Comparison of ENCODE assay signal across 11 cellular contexts in genomic region chr1:32772281-32773017, GRCh38. TPM values are rescaled to one million over a fixed set of nuclear protein-coding genes. Genes with fewer than 3 reads are reported as not detected.
DNase-seq lines count a peak whose midpoint lies in the region; ATAC-seq, FAIRE-seq and TF ChIP-seq lines count a peak whose summit lies in the region.
"Had no signal": no experiment of that assay in that cellular context is flagged by ENCODE, and none has a peak within 500 bp of the region (broad histone marks: within the 10 kb centered on the region; RNA-seq: fewer than 3 reads in every experiment).

No MANE protein-coding gene starts in this region.

- POLR2A ChIA-PET in A549 (lab: Yijun Ruan, JAX) (interaction anchor here (0.6 to 1.6 kb wide), 3 partner anchors 60 to 193 kb away, joined by 3 to 9 read pairs (median 6); partner anchors contain the start of gene RBBP4), HepG2 (lab: Yijun Ruan, JAX) (interaction anchor here (0.9 to 4.9 kb wide), 8 partner anchors 13 to 252 kb away, joined by 3 to 51 read pairs (median 6); partner anchors contain the start of gene RBBP4)

- H3K4me3 ChIP-seq in A549 (no peak overlapping the region), HepG2 (replicated peaks in 1 of 3; ENCODE audit: insufficient read depth in 1 of 3, low read depth in 2 of 3, low read length in 3 of 3) (no peak overlapping the region)
- H3K4me3 ChIP-seq: dorsolateral prefrontal cortex had no signal

- H3K27me3 Mint-ChIP-seq in activated naive CD8-positive, alpha-beta T cell treated with anti-CD3 and anti-CD28 coated beads, Interleukin-2, amount 50 U/mL, for 24 hours, result peaks cover 2% of the 10 kb centered on the region
- H3K27me3 Mint-ChIP-seq: naive B cell had no signal

- H3K79me2 ChIP-seq in HepG2 (ENCODE audit: insufficient read depth, low read length), result no peaks in the 10 kb centered on the region

- no TSS peak for BruUV-seq in HepG2 (replicated peaks; lab: Mats Ljungman, UMichigan)

- H3K9me3 ChIP-seq in A549, result no peaks in the 10 kb centered on the region
- no peaks in the 10 kb centered on the region for H3K9me3 ChIP-seq in HepG2 (ENCODE audit: low read length)

- WGBS in A549 (ENCODE audit: missing lambda C conversion rate), result 94% methylated on average over 5 of the region's 10 CpGs
- WGBS in HepG2 (ENCODE audit: low lambda C conversion rate), result 91% methylated on average over 10 of the region's 10 CpGs

- H3K9me3 Mint-ChIP-seq in activated naive CD8-positive, alpha-beta T cell treated with anti-CD3 and anti-CD28 coated beads, Interleukin-2, amount 50 U/mL, for 24 hours, result no peaks in the 10 kb centered on the region
- H3K9me3 Mint-ChIP-seq: activated T-helper 2 cell treated with anti-CD3 and anti-CD28 coated beads, Interferon-gamma antibody, Interleukin-2, Interleukin-4, amounts not matched to agents 10 μg/mL and 5 μg/mL and 100 μg/mL, durations not matched to agents 14 hours and 24 hours and 36 hours; naive B cell had no signal

- H3K4me1 Mint-ChIP-seq in activated naive CD8-positive, alpha-beta T cell treated with anti-CD3 and anti-CD28 coated beads, Interleukin-2, amount 50 U/mL, for 24 hours, result peaks cover 18% of the 10 kb centered on the region

- H3K36me3 Mint-ChIP-seq in activated naive CD8-positive, alpha-beta T cell treated with anti-CD3 and anti-CD28 coated beads, Interleukin-2, amount 50 U/mL, for 24 hours (ENCODE audit: low read depth), result peaks cover 18% of the 10 kb centered on the region

- no peak for TF ChIP-seq RAD21 in A549 (conservative IDR thresholded peaks at IDR 0.05 in 1 of 2, IDR thresholded peaks at IDR 0.05 in 1 of 2)
- TF ChIP-seq RAD21 in HepG2 (CRISPR knock-in tag; IDR thresholded peaks at IDR 0.05), result no peak

- no peak overlapping the region for H3K4me3 Mint-ChIP-seq in activated naive CD8-positive, alpha-beta T cell treated with anti-CD3 and anti-CD28 coated beads, Interleukin-2, amount 50 U/mL, for 24 hours
- H3K4me3 Mint-ChIP-seq: naive B cell had no signal

- H3K4me1 ChIP-seq in A549 (peaks cover 88% of the 10 kb centered on the region), HepG2 (ENCODE audit: insufficient read depth, low read length) (peaks cover 3% of the 10 kb centered on the region)

- TF ChIP-seq POLR2A in A549 (IDR thresholded peaks at IDR 0.05; ENCODE audit: low read length) (no peak), HepG2 (IDR thresholded peaks at IDR 0.05; ENCODE audit: insufficient read depth in 1 of 2, low read depth in 2 of 2, low read length in 2 of 2) (no peak)

- no peaks in the 10 kb centered on the region for H4K20me1 ChIP-seq in HepG2 (ENCODE audit: insufficient read depth, low read length)

- CTCF ChIA-PET in A549 (lab: Yijun Ruan, JAX) (interaction anchor here (0.8 to 17.1 kb wide), 26 partner anchors 10 to 372 kb away, joined by 3 to 383 read pairs (median 8); partner anchors contain the start of gene SYNC), HepG2 (lab: Yijun Ruan, JAX; ENCODE audit: low intra/inter-chr PET ratio, low total read pairs) (interaction anchor here (1.8 to 4.4 kb wide), 2 partner anchors 31 to 60 kb away, joined by 13 to 88 read pairs; a partner anchor contains a TSS)

- peak overlapping the region; percentile 46 for H3K27ac Mint-ChIP-seq in activated naive CD8-positive, alpha-beta T cell treated with anti-CD3 and anti-CD28 coated beads, Interleukin-2, amount 50 U/mL, for 24 hours
- H3K27ac Mint-ChIP-seq: activated T-helper 2 cell treated with anti-CD3 and anti-CD28 coated beads, Interferon-gamma antibody, Interleukin-2, Interleukin-4, amounts not matched to agents 10 μg/mL and 5 μg/mL and 100 μg/mL, durations not matched to agents 14 hours and 24 hours and 36 hours had no signal

- intact Hi-C loops in HepG2 (cut with micrococcal nuclease; ENCODE audit: unreplicated experiment), result loop anchor here (1.0 to 2.0 kb wide), 2 partner anchors 30 to 60 kb away; no protein-coding TSS in a partner anchor

- ATAC-seq in A549 (peak in 1 of 2 experiments; percentile 26; a peak in 3 of 6 replicates), HepG2 (peak; percentile 15), HG02852 (IDR thresholded peaks at IDR 0.05; ENCODE audit: unreplicated experiment) (no peak)
- no peak for ATAC-seq in activated naive CD8-positive, alpha-beta T cell treated with anti-CD3 and anti-CD28 coated beads, Interleukin-2, amount 50 U/mL, for 24 hours

- H3K36me3 ChIP-seq in HepG2 (replicated peaks in 1 of 2; ENCODE audit: control insufficient read depth in 1 of 2, insufficient read depth in 2 of 2, low read length in 2 of 2), result peaks cover 16 to 35% of the 10 kb centered on the region in 2 experiments

- in situ Hi-C loops in GM13977 (cut with MboI; ENCODE audit: low pct_unique_long_range_greater_than_20kb, low sequenced_read_pairs, unreplicated experiment) (no loop called here), HepG2 (cut with HindIII; ENCODE audit: extremely low pct_ligation_motif_present, low pct_unique_long_range_greater_than_20kb) (no loop called here)

- H3K27me3 ChIP-seq in HepG2 (ENCODE audit: control insufficient read depth in 1 of 2, insufficient read depth in 2 of 2, low read length in 2 of 2), result no peaks in the 10 kb centered on the region
- H3K27me3 ChIP-seq: dorsolateral prefrontal cortex had no signal

- FAIRE-seq in A549 (lab: Jason Lieb, UNC) (no peak), HepG2 (lab: Jason Lieb, UNC) (no peak)

- H2AFZ ChIP-seq in HepG2 (ENCODE audit: low read length), result no peak overlapping the region

- TF ChIP-seq EP300 in A549 (IDR thresholded peaks at IDR 0.05) (no peak), HepG2 (IDR thresholded peaks at IDR 0.05; ENCODE audit: low read depth in 2 of 2, low read length in 2 of 2) (no peak), HepG2 (CRISPR knock-in tag; IDR thresholded peaks at IDR 0.05; ENCODE audit: borderline replicate concordance) (no peak)

- no peak overlapping the region for H3K9ac ChIP-seq in HepG2 (ENCODE audit: insufficient read depth, low read depth, low read length)

- 0 out of 3 replicates have a peak overlapping the region, but pooled peaks have one; percentile 5 for H3K4me2 ChIP-seq in A549
- no peak overlapping the region for H3K4me2 ChIP-seq in HepG2 (ENCODE audit: low read depth, low read length)

- TF ChIP-seq CTCF in A549 (IDR thresholded peaks at IDR 0.05), result no peak
- TF ChIP-seq CTCF in GM13977 (IDR thresholded peaks at IDR 0.05; ENCODE audit: extremely low read depth, insufficient read depth, missing control alignments), result no peak
- no peak for TF ChIP-seq CTCF in HepG2 (CRISPR knock-in tag; IDR thresholded peaks at IDR 0.05)

- H3K27ac ChIP-seq in A549 (peak overlapping the region; percentile 28 to 99; a peak in 4 of 6 replicates), HepG2 (ENCODE audit: extremely low read length, insufficient read depth, low read length) (no peak overlapping the region)

- DNase-seq in A549 (ENCODE audit: low read depth in 1 of 2, low spot score in 1 of 2) (no peak), GM13977 (ENCODE audit: low spot score) (peak; percentile 19), HepG2 (ENCODE audit: low spot score) (no peak), NCI-H2171 (lab: John Stamatoyannopoulos, UW) (no peak), medulla oblongata (ENCODE audit: extremely low spot score) (no peak), Kasumi-1 (lab: John Stamatoyannopoulos, UW) (no peak)
- no peak for DNase-seq in activated naive CD8-positive, alpha-beta T cell treated with anti-CD3 and anti-CD28 coated beads, Interleukin-2, amount 50 U/mL, for 24 hours

RNA-seq across cellular contexts. Expression of gene YARS1, which starts 44.7 kb away (rescaled TPM):
- polyA plus RNA-seq in A549 (2011; rRNA removed) (103 and 105 TPM in 2 replicates), A549 (2017; fragmentation: RNase III; extraction: RNeasy Plus Mini Kit Qiagen cat#74134 plus additional on column Dnase treatment) (83.2 to 103 TPM (median 92.5 TPM) in 3 replicates), HepG2 (2011; rRNA removed) (50.1 and 52.2 TPM in 2 replicates)
- 52.7 and 55.7 TPM in 2 replicates for polyA plus RNA-seq in A549 (2012; cell fraction: cytosol; rRNA removed)
- 51.1 and 64.7 TPM in 2 replicates for polyA plus RNA-seq in A549 (2012; cell fraction: nucleus; rRNA removed)
- polyA minus RNA-seq in A549 (2011; rRNA and poly(A)+ RNA removed), result 82.0 and 94.1 TPM in 2 replicates
- 102 and 113 TPM in 2 replicates for total RNA-seq in HepG2 (2016; rRNA removed; fragmentation: Illumina TruSeq; extraction: Trizol)
- 36.6 and 40.5 TPM in 2 replicates for total RNA-seq in HepG2 (2016; cell fraction: cytosol; rRNA removed; fragmentation: Illumina TruSeq; extraction: Trizol; ENCODE audit: low read depth)
- total RNA-seq in HepG2 (2016; cell fraction: insoluble cytoplasmic fraction; rRNA removed; fragmentation: Illumina TruSeq; extraction: Trizol), result 96.0 and 117 TPM in 2 replicates
- 43.4 and 44.4 TPM in 2 replicates for total RNA-seq in HepG2 (2016; cell fraction: membrane; rRNA removed; fragmentation: Illumina TruSeq; extraction: Trizol)
- total RNA-seq in HepG2 (2016; cell fraction: nucleus; rRNA removed; fragmentation: Illumina TruSeq; extraction: Trizol), result 70.7 and 78.7 TPM in 2 replicates
- 32.2 and 38.5 TPM in 2 replicates for polyA plus RNA-seq in HepG2 (2011; cell fraction: cytosol; rRNA removed)
- polyA plus RNA-seq in HepG2 (2011; cell fraction: nucleus; rRNA removed), result 91.6 and 121 TPM in 2 replicates
- 124 and 158 TPM in 2 replicates for polyA plus RNA-seq in HepG2 (2012)
- 11.8 and 14.3 TPM in 2 replicates for polyA plus RNA-seq in HepG2 (2016; cell fraction: cytosol; fragmentation: Illumina TruSeq; extraction: Trizol; ENCODE audit: low read depth)
- polyA plus RNA-seq in HepG2 (2016; cell fraction: insoluble cytoplasmic fraction; fragmentation: Illumina TruSeq; extraction: Trizol; ENCODE audit: low read depth), result 83.4 and 91.9 TPM in 2 replicates
- polyA plus RNA-seq in HepG2 (2016; cell fraction: membrane; fragmentation: Illumina TruSeq; extraction: Trizol; ENCODE audit: low read depth), result 20.7 and 20.8 TPM in 2 replicates
- polyA plus RNA-seq in HepG2 (2016; cell fraction: nucleus; fragmentation: Illumina TruSeq; extraction: Trizol; ENCODE audit: insufficient read depth, low read depth), result 117 TPM in 2 replicates
- 68.0 and 103 TPM in 2 replicates for polyA minus RNA-seq in HepG2 (2011; rRNA and poly(A)+ RNA removed; ENCODE audit: low replicate concordance)
- 43.2 and 68.7 TPM in 2 replicates for polyA minus RNA-seq in HepG2 (2011; cell fraction: cytosol; rRNA and poly(A)+ RNA removed)
- 63.1 and 101 TPM in 2 replicates for polyA minus RNA-seq in HepG2 (2011; cell fraction: nucleus; rRNA and poly(A)+ RNA removed)

RNA-seq across cellular contexts. Expression of gene S100PBP, which starts 45.0 kb away (rescaled TPM):
- polyA plus RNA-seq in A549 (2011; rRNA removed), result 39.3 and 41.9 TPM in 2 replicates
- polyA plus RNA-seq in A549 (2012; cell fraction: cytosol; rRNA removed), result 6.6 and 7.2 TPM in 2 replicates
- 10.4 and 18.2 TPM in 2 replicates for polyA plus RNA-seq in A549 (2012; cell fraction: nucleus; rRNA removed)
- polyA plus RNA-seq in A549 (2017; fragmentation: RNase III; extraction: RNeasy Plus Mini Kit Qiagen cat#74134 plus additional on column Dnase treatment), result 15.9 to 17.0 TPM (median 16.1 TPM) in 3 replicates
- polyA minus RNA-seq in A549 (2011; rRNA and poly(A)+ RNA removed), result 23.1 and 24.8 TPM in 2 replicates
- total RNA-seq in HepG2 (2016; rRNA removed; fragmentation: Illumina TruSeq; extraction: Trizol), result 26.1 and 28.4 TPM in 2 replicates
- 18.1 and 18.8 TPM in 2 replicates for total RNA-seq in HepG2 (2016; cell fraction: cytosol; rRNA removed; fragmentation: Illumina TruSeq; extraction: Trizol; ENCODE audit: low read depth)
- total RNA-seq in HepG2 (2016; cell fraction: insoluble cytoplasmic fraction; rRNA removed; fragmentation: Illumina TruSeq; extraction: Trizol), result 24.5 and 27.7 TPM in 2 replicates
- total RNA-seq in HepG2 (2016; cell fraction: membrane; rRNA removed; fragmentation: Illumina TruSeq; extraction: Trizol), result 22.6 and 25.5 TPM in 2 replicates
- total RNA-seq in HepG2 (2016; cell fraction: nucleus; rRNA removed; fragmentation: Illumina TruSeq; extraction: Trizol), result 24.5 and 34.9 TPM in 2 replicates
- 17.9 and 20.4 TPM in 2 replicates for polyA plus RNA-seq in HepG2 (2011; rRNA removed)
- 6.8 and 11.2 TPM in 2 replicates for polyA plus RNA-seq in HepG2 (2011; cell fraction: cytosol; rRNA removed)
- polyA plus RNA-seq in HepG2 (2011; cell fraction: nucleus; rRNA removed), result 18.2 and 22.4 TPM in 2 replicates
- polyA plus RNA-seq in HepG2 (2012), result 10.8 and 13.1 TPM in 2 replicates
- polyA plus RNA-seq in HepG2 (2016; cell fraction: cytosol; fragmentation: Illumina TruSeq; extraction: Trizol; ENCODE audit: low read depth), result 4.2 and 4.7 TPM in 2 replicates
- 19.5 and 20.9 TPM in 2 replicates for polyA plus RNA-seq in HepG2 (2016; cell fraction: insoluble cytoplasmic fraction; fragmentation: Illumina TruSeq; extraction: Trizol; ENCODE audit: low read depth)
- polyA plus RNA-seq in HepG2 (2016; cell fraction: membrane; fragmentation: Illumina TruSeq; extraction: Trizol; ENCODE audit: low read depth), result 5.3 and 5.6 TPM in 2 replicates
- 49.7 and 53.4 TPM in 2 replicates for polyA plus RNA-seq in HepG2 (2016; cell fraction: nucleus; fragmentation: Illumina TruSeq; extraction: Trizol; ENCODE audit: insufficient read depth, low read depth)
- polyA minus RNA-seq in HepG2 (2011; rRNA and poly(A)+ RNA removed; ENCODE audit: low replicate concordance), result 20.9 and 25.1 TPM in 2 replicates
- 9.6 and 12.2 TPM in 2 replicates for polyA minus RNA-seq in HepG2 (2011; cell fraction: cytosol; rRNA and poly(A)+ RNA removed)
- polyA minus RNA-seq in HepG2 (2011; cell fraction: nucleus; rRNA and poly(A)+ RNA removed), result 44.3 and 47.9 TPM in 2 replicates
